10 cellular contexts compared by ENCODE assay signal in genomic region chr1:25771246-25772114, GRCh38. TPM values are rescaled to one million over a fixed set of nuclear protein-coding genes. Genes with fewer than 3 reads are reported as not detected.
DNase-seq lines count a peak whose midpoint lies in the region; ATAC-seq and TF ChIP-seq lines count a peak whose summit lies in the region.
"Had no signal": no experiment of that assay in that cellular context is flagged by ENCODE, and none has a peak within 500 bp of the region (broad histone marks: within the 10 kb centered on the region; RNA-seq: fewer than 3 reads in every experiment).

No MANE protein-coding gene starts in this region.

- intact Hi-C loops in OCI-LY7 (cut with micrococcal nuclease; ENCODE audit: unreplicated experiment) (no loop called here), esophagus squamous epithelium (cut with DNase I) (no loop called here), sciatic nerve (cut with DNase I) (no loop called here)

- POLR2A ChIA-PET in OCI-LY7 (lab: Charles Lee): no interaction called here

- TF ChIP-seq CTCF in OCI-LY7 (conservative IDR thresholded peaks at IDR 0.05; ENCODE audit: low read length) (no peak), esophagus squamous epithelium (IDR thresholded peaks at IDR 0.05) (no peak)

- no peaks in the 10 kb centered on the region for H4K20me1 ChIP-seq in OCI-LY7 (ENCODE audit: insufficient read depth, low read length)

- CTCF ChIA-PET in OCI-LY7 (lab: Charles Lee; ENCODE audit: unreplicated experiment): no interaction called here

- H3K27me3 ChIP-seq in H7 (ENCODE audit: control insufficient read depth, insufficient read depth, low read length): no peaks in the 10 kb centered on the region
- no peaks in the 10 kb centered on the region for H3K27me3 ChIP-seq in esophagus squamous epithelium
- H3K27me3 ChIP-seq: ovary had no signal

- no peak for TF ChIP-seq POLR2A in esophagus squamous epithelium (IDR thresholded peaks at IDR 0.05)

- H3K36me3 ChIP-seq in H7 (replicated peaks; ENCODE audit: control insufficient read depth, insufficient read depth, low read length) (peaks cover 1% of the 10 kb centered on the region; the same call in 1 of the 2 replicates), OCI-LY7 (ENCODE audit: insufficient read depth, low read length) (no peaks in the 10 kb centered on the region), esophagus squamous epithelium (peaks cover 0 to 22% (median 0%) of the 10 kb centered on the region in 3 donors)
- H3K36me3 ChIP-seq: ovary had no signal

- 57 to 69% methylated on average over 8 to 24 of the region's 33 CpGs for WGBS in esophagus squamous epithelium, 2 donors

- no peak overlapping the region for H3K4me3 ChIP-seq in H7 (ENCODE audit: insufficient read depth, low read depth, low read length)
- H3K4me3 ChIP-seq in OCI-LY7 (ENCODE audit: low read depth, low read length, poor library complexity, severe bottlenecking): no peak overlapping the region
- no peak overlapping the region for H3K4me3 ChIP-seq in esophagus squamous epithelium
- H3K4me3 ChIP-seq: ovary had no signal

- no peak overlapping the region for H2AFZ ChIP-seq in OCI-LY7 (ENCODE audit: low read length)

- H3K4me1 ChIP-seq in OCI-LY7 (ENCODE audit: insufficient read depth, low read length, poor library complexity, severe bottlenecking) (peaks cover 35% of the 10 kb centered on the region), esophagus squamous epithelium (peaks cover 0 to 66% (median 24%) of the 10 kb centered on the region in 3 donors)

- ATAC-seq in sciatic nerve: peak; percentile 63

- no peaks in the 10 kb centered on the region for H3K79me2 ChIP-seq in OCI-LY7 (ENCODE audit: insufficient read depth, low read depth, low read length)

- peak; percentile 87 for DNase-seq in H7
- peak; percentile 27 for DNase-seq in OCI-LY7 (ENCODE audit: low spot score)
- DNase-seq in esophagus squamous epithelium (lab: John Stamatoyannopoulos, UW): no peak
- DNase-seq in sciatic nerve (ENCODE audit: low spot score): no peak
- DNase-seq in GM19240 (ENCODE audit: insufficient read length, low spot score): no peak
- DNase-seq in mesenteric fat pad (ENCODE audit: low spot score): no peak
- no peak for DNase-seq in GM19238 (ENCODE audit: insufficient read length, low spot score)
- no peak for DNase-seq in foreskin melanocyte
- DNase-seq: activated naive CD8-positive, alpha-beta T cell treated with anti-CD3 and anti-CD28 coated beads, Interleukin-2, amount 10 ng/mL, durations not matched to agents 7 days and 5 days had no signal

- no peaks in the 10 kb centered on the region for H3K9me2 ChIP-seq in OCI-LY7 (ENCODE audit: insufficient read depth, low read length)

- no peak overlapping the region for H3K27ac ChIP-seq in OCI-LY7 (ENCODE audit: low read depth, low read length, poor library complexity, severe bottlenecking)
- H3K27ac ChIP-seq in esophagus squamous epithelium: peak overlapping the region in 3 of 4 donors; percentile 8 to 58 (median 52)
- H3K27ac ChIP-seq: ovary had no signal

- H3K9me3 ChIP-seq in OCI-LY7 (ENCODE audit: low read length): no peaks in the 10 kb centered on the region
- H3K9me3 ChIP-seq in esophagus squamous epithelium: no peaks in the 10 kb centered on the region
- H3K9me3 ChIP-seq: ovary had no signal

- H3K4me2 ChIP-seq in OCI-LY7 (ENCODE audit: low read length): no peak overlapping the region

- BruUV-seq in OCI-LY7 (replicated peaks; lab: Mats Ljungman, UMichigan): no TSS peak

RNA-seq across cellular contexts. Expression of gene SELENON, which starts 28.5 kb away (rescaled TPM):
- total RNA-seq in H7 (2014; rRNA removed; shearing (Covaris generic)): 108 and 139 TPM in 2 replicates
- total RNA-seq in OCI-LY7 (2014; rRNA removed; shearing (Covaris generic)): 5.6 and 9.9 TPM in 2 replicates
- total RNA-seq in OCI-LY7 (2022) (28.1 and 28.3 TPM in 2 replicates), esophagus squamous epithelium (10 to 100 TPM; 19.7 to 34.5 (median 24.5) TPM), sciatic nerve (53.8 TPM), mesenteric fat pad (108 TPM)

RNA-seq across cellular contexts. Expression of gene MTFR1L, which starts 48.3 kb away (rescaled TPM):
- 36.8 and 38.8 TPM in 2 replicates for total RNA-seq in H7 (2014; rRNA removed; shearing (Covaris generic))
- total RNA-seq in OCI-LY7 (2014; rRNA removed; shearing (Covaris generic)): 33.6 and 35.3 TPM in 2 replicates
- 43.4 and 51.2 TPM in 2 replicates for total RNA-seq in OCI-LY7 (2022)
- 10 to 100 TPM; 24.4 to 53.8 (median 28.3) TPM for total RNA-seq in esophagus squamous epithelium
- 65.4 TPM for total RNA-seq in sciatic nerve
- total RNA-seq in mesenteric fat pad: 53.8 TPM

Comparison
In these comparisons a context has a peak if more than half of its experiments do, and no peak if none do; other contexts are left out.
1. DNase-seq: peak in H7 (single experiment) and OCI-LY7 (single experiment); none in esophagus squamous epithelium (single experiment), sciatic nerve (single experiment), GM19240 (single experiment), mesenteric fat pad (single experiment), GM19238 (single experiment) and foreskin melanocyte (single experiment).